Comparison of ENCODE assay signal across 8 cellular contexts in genomic region chr15:29028158-29028557, GRCh38.
DNase-seq lines count a peak whose midpoint lies in the region; ATAC-seq, FAIRE-seq and TF ChIP-seq lines count a peak whose summit lies in the region.
"Not testable (repeated sequence)": the region's sequence is repeated elsewhere in the genome, so short reads cannot be mapped to it uniquely, and the experiment has no call there.

No MANE protein-coding gene starts in this region.

- H3K27me3 ChIP-seq in K562 (ENCODE audit: control insufficient read depth in 2 of 2, insufficient read depth in 2 of 2, low read length in 2 of 2); esophagus muscularis mucosa; HepG2 (ENCODE audit: control insufficient read depth in 1 of 2, insufficient read depth in 2 of 2, low read length in 2 of 2): not testable (repeated sequence)

- intact Hi-C loops in K562 (cut with micrococcal nuclease); esophagus muscularis mucosa (cut with DNase I); HepG2 (cut with micrococcal nuclease; ENCODE audit: unreplicated experiment); natural killer cell (cut with micrococcal nuclease): not testable (repeated sequence)

- H3K9me3 Mint-ChIP-seq in immature natural killer cell, natural killer cell, neural crest cell: not testable (repeated sequence)

- not testable (repeated sequence) for H3K27ac ChIP-seq in HEK293 (ENCODE audit: extremely low read depth, low read depth, low read length); K562 (ENCODE audit: extremely low read depth, low read depth, low read length); esophagus muscularis mucosa (replicated peaks in 1 of 4); HepG2 (ENCODE audit: extremely low read length, insufficient read depth, low read length)

- H3K4me3 ChIP-seq in HEK293 (ENCODE audit: low read depth, low read length); K562; esophagus muscularis mucosa; HepG2 (replicated peaks in 1 of 3; ENCODE audit: insufficient read depth in 1 of 3, low read depth in 2 of 3, low read length in 3 of 3): not testable (repeated sequence)

- TF ChIP-seq EP300 in K562 (IDR thresholded peaks at IDR 0.05; ENCODE audit: low read length); esophagus muscularis mucosa (IDR thresholded peaks at IDR 0.05); HepG2 (IDR thresholded peaks at IDR 0.05; ENCODE audit: low read depth in 2 of 2, low read length in 2 of 2); HepG2 (CRISPR knock-in tag; IDR thresholded peaks at IDR 0.05; ENCODE audit: borderline replicate concordance): not testable (repeated sequence)

- H3K4me3 Mint-ChIP-seq in immature natural killer cell, natural killer cell, neural crest cell: not testable (repeated sequence)

- not testable (repeated sequence) for H4K20me1 ChIP-seq in K562 (replicated peaks; ENCODE audit: control insufficient read depth, insufficient read depth, low read length); HepG2 (ENCODE audit: insufficient read depth, low read length)

- peaks cover 70 to 74% of the 10 kb centered on the region in 2 donors for H3K4me1 Mint-ChIP-seq in immature natural killer cell
- H3K4me1 Mint-ChIP-seq in natural killer cell, result peaks cover 58 to 61% of the 10 kb centered on the region in 2 donors
- not testable (repeated sequence) for H3K4me1 Mint-ChIP-seq in neural crest cell

- not testable (repeated sequence) for H3K4me2 ChIP-seq in K562 (ENCODE audit: insufficient read depth, low read length); HepG2 (ENCODE audit: low read depth, low read length)

- not testable (repeated sequence) for H3K9me3 ChIP-seq in HEK293 (ENCODE audit: control insufficient read depth, insufficient read depth, low read depth, low read length); K562 (replicated peaks; ENCODE audit: control insufficient read depth, insufficient read depth, low read depth, low read length); esophagus muscularis mucosa; HepG2 (ENCODE audit: low read length)

- H2AFZ ChIP-seq in K562 (ENCODE audit: low read depth, low read length); HepG2 (ENCODE audit: low read length): not testable (repeated sequence)

- not testable (repeated sequence) for H3K36me3 ChIP-seq in HEK293 (ENCODE audit: control insufficient read depth in 2 of 2, insufficient read depth in 1 of 2, low read length in 2 of 2); K562 (ENCODE audit: control insufficient read depth, insufficient read depth, low read length); esophagus muscularis mucosa; HepG2 (replicated peaks in 1 of 2; ENCODE audit: control insufficient read depth in 1 of 2, insufficient read depth in 2 of 2, low read length in 2 of 2)

- not testable (repeated sequence) for BruUV-seq in K562 (replicated peaks; lab: Mats Ljungman, UMichigan); HepG2 (replicated peaks; lab: Mats Ljungman, UMichigan)

- not testable (repeated sequence) for DNase-seq in K562 (ENCODE audit: extremely low read depth in 1 of 4, low spot score in 3 of 4); immature natural killer cell; HepG2 (ENCODE audit: low spot score); natural killer cell; neural crest cell (ENCODE audit: low read depth, low spot score)
- peak; percentile 60 for DNase-seq in esophagus muscularis mucosa (ENCODE audit: extremely low spot score)

- not testable (repeated sequence) for TF ChIP-seq RAD21 in K562 (CRISPR knock-in tag; conservative IDR thresholded peaks at IDR 0.05 in 1 of 2, IDR thresholded peaks at IDR 0.05 in 1 of 2); HepG2 (CRISPR knock-in tag; IDR thresholded peaks at IDR 0.05)

- not testable (repeated sequence) for H3K36me3 Mint-ChIP-seq in immature natural killer cell, natural killer cell
- peaks cover 28% of the 10 kb centered on the region for H3K36me3 Mint-ChIP-seq in neural crest cell (ENCODE audit: low read depth)

- not testable (repeated sequence) for TF ChIP-seq CTCF in HEK293 (tag by site-specific recombination; IDR thresholded peaks at IDR 0.05); K562 (IDR thresholded peaks at IDR 0.05 in 2 of 3, conservative IDR thresholded peaks at IDR 0.05 in 1 of 3; ENCODE audit: insufficient read depth in 2 of 3, low read depth in 1 of 3, low read length in 3 of 3); esophagus muscularis mucosa (IDR thresholded peaks at IDR 0.05); HepG2 (CRISPR knock-in tag; IDR thresholded peaks at IDR 0.05); natural killer cell (IDR thresholded peaks at IDR 0.05); neural crest cell (conservative IDR thresholded peaks at IDR 0.05)

- TF ChIP-seq POLR2A in K562 (conservative IDR thresholded peaks at IDR 0.05); esophagus muscularis mucosa (IDR thresholded peaks at IDR 0.05; ENCODE audit: low read depth); HepG2 (IDR thresholded peaks at IDR 0.05; ENCODE audit: insufficient read depth in 1 of 2, low read depth in 2 of 2, low read length in 2 of 2): not testable (repeated sequence)

- H3K27ac Mint-ChIP-seq in immature natural killer cell, result peak overlapping the region in 4 of 6 donors; percentile 12 to 85 (median 66)
- H3K27ac Mint-ChIP-seq in natural killer cell, result peak overlapping the region; percentile 60 to 87
- peak overlapping the region; percentile 43 for H3K27ac Mint-ChIP-seq in neural crest cell (ENCODE audit: unreplicated experiment)

- CTCF ChIA-PET in HEK293 (lab: Yijun Ruan, JAX); K562 (lab: Yijun Ruan, JAX; ENCODE audit: low intra/inter-chr PET ratio); HepG2 (lab: Yijun Ruan, JAX; ENCODE audit: low intra/inter-chr PET ratio, low total read pairs): not testable (repeated sequence)

- not testable (repeated sequence) for H3K79me2 ChIP-seq in K562 (ENCODE audit: control insufficient read depth, insufficient read depth, low read length); HepG2 (ENCODE audit: insufficient read depth, low read length)

- not testable (repeated sequence) for H3K9me1 ChIP-seq in K562 (ENCODE audit: control insufficient read depth, insufficient read depth, low read length)

- H3K4me1 ChIP-seq in HEK293 (ENCODE audit: control insufficient read depth, insufficient read depth, low read length); K562 (replicated peaks in 1 of 2; ENCODE audit: control insufficient read depth in 2 of 2, insufficient read depth in 2 of 2, low read length in 2 of 2); esophagus muscularis mucosa; HepG2 (ENCODE audit: insufficient read depth, low read length): not testable (repeated sequence)

- H3K27me3 Mint-ChIP-seq in immature natural killer cell (ENCODE audit: low read depth in 3 of 3); natural killer cell (ENCODE audit: low read depth in 2 of 2); neural crest cell (ENCODE audit: low read depth): not testable (repeated sequence)

- POLR2A ChIA-PET in HEK293 (lab: Yijun Ruan, JAX); K562 (lab: Yijun Ruan, JAX); HepG2 (lab: Yijun Ruan, JAX): not testable (repeated sequence)

- ATAC-seq in SK-N-SH treated with all-trans-retinoic acid at 6 μM for 48 hours, K562, HepG2, natural killer cell: not testable (repeated sequence)

- FAIRE-seq in K562 (lab: Jason Lieb, UNC); HepG2 (lab: Jason Lieb, UNC): not testable (repeated sequence)

- in situ Hi-C loops in K562 (cut with MboI); HepG2 (cut with HindIII; ENCODE audit: extremely low pct_ligation_motif_present, low pct_unique_long_range_greater_than_20kb): not testable (repeated sequence)

- not testable (repeated sequence) for H3K9ac ChIP-seq in K562 (ENCODE audit: insufficient read depth in 1 of 2, low read depth in 2 of 2, low read length in 2 of 2); HepG2 (ENCODE audit: insufficient read depth, low read depth, low read length)

TF ChIP-seq in HEK293, 187 proteins besides CTCF, POLR2A, EP300 and RAD21:
- TF ChIP-seq ZNF146 (tag by site-specific recombination; IDR thresholded peaks at IDR 0.05), result peak; percentile 47; the same call in 1 of the 2 replicates

TF ChIP-seq in SK-N-SH treated with all-trans-retinoic acid at 6 μM for 48 hours, 23 proteins besides CTCF, POLR2A, EP300 and RAD21:
- TF ChIP-seq ZNF8 (CRISPR knock-in tag; IDR thresholded peaks at IDR 0.05), result peak; percentile 75
TF ChIP-seq in SK-N-SH treated with all-trans-retinoic acid at 6 μM for 48 hours: peak in this region for 1; not testable (repeated sequence) for 22.

TF ChIP-seq in K562, 482 proteins besides CTCF, POLR2A, EP300 and RAD21:
- peak; percentile 44 for TF ChIP-seq ZNF146 (CRISPR knock-in tag; IDR thresholded peaks at IDR 0.05; ENCODE audit: unreplicated experiment)

TF ChIP-seq in HepG2, 621 proteins besides CTCF, POLR2A, EP300 and RAD21:
- peak; percentile 75 for TF ChIP-seq ATF7 (IDR thresholded peaks at IDR 0.05)
- TF ChIP-seq ATF7 (CRISPR knock-in tag; IDR thresholded peaks at IDR 0.05), result not testable (repeated sequence)
